8 cellular contexts compared by ENCODE assay signal in the genomic region with DNA sequence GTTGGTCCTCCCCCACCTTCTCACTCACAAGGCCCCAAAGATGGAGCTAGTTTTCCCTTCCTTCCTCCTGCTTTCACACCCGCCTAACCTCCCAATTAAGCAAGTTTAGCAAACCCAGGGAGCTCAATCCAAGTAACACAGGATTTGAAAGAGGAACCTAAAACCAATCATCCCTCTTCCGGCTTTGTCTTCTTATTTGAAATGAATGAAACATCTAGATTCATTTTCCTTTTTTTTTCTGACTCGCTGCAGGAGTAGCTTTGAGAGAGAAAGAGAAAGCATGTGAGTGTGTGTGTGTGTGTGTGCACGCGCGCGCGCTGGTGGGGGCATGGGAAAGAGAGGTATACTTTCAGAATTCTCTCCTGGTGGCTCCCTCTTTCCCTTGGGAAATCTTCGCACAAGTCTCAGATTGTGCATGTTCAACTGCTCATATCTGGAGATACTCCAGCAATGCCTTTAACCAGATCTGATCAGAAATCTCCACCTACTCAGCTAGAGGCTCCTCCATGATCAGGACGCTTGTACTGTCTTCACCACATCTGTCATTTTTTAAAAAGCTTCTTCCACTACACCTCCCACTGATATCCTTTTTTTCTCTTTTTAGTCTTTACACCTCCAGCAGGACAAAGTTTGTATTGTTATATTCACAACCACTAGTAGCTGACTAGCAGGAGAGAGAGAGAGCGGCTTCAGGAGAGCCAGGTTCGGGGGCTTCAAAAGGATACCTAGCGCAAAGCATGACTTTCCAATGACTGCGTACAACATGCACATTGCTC. TPM values are rescaled to one million over a fixed set of nuclear protein-coding genes. Genes with fewer than 3 reads are reported as not detected.
DNase-seq lines count a peak whose midpoint lies in the region; ATAC-seq and TF ChIP-seq lines count a peak whose summit lies in the region.

No MANE protein-coding gene starts in this region.

- BruUV-seq in MCF 10A (replicated peaks; lab: Mats Ljungman, UMichigan): no TSS peak

- H3K4me3 ChIP-seq in testis: peak overlapping the region; percentile 50 to 67

- no peak overlapping the region for H3K27ac ChIP-seq in testis

- H3K36me3 Mint-ChIP-seq in MCF 10A (ENCODE audit: insufficient read depth, unreplicated experiment): no peaks in the 10 kb centered on the region

- WGBS in testis, 2 donors: 8 to 9% methylated on average over 14 of the region's 14 CpGs

- H3K36me3 ChIP-seq in testis (ENCODE audit: low read depth, missing control alignments): no peaks in the 10 kb centered on the region

- CTCF ChIA-PET in MCF 10A (lab: Yijun Ruan, JAX): interaction anchor here (0.6 to 2.4 kb wide), 20 partner anchors 11 to 1331 kb away, joined by 3 to 11 read pairs (median 4); no protein-coding TSS in a partner anchor

- TF ChIP-seq CTCF in MCF 10A (IDR thresholded peaks at IDR 0.05; ENCODE audit: unreplicated experiment): no peak
- no peak for TF ChIP-seq CTCF in testis (IDR thresholded peaks at IDR 0.05)

- TF ChIP-seq POLR2A in testis (IDR thresholded peaks at IDR 0.05): no peak

- ATAC-seq in GM19328 (IDR thresholded peaks at IDR 0.05; ENCODE audit: unreplicated experiment): no peak

- no peaks in the 10 kb centered on the region for H3K9me3 ChIP-seq in testis

- DNase-seq in GM04503 (ENCODE audit: low read depth) (peak; percentile 27), NCI-H2227 treated with DMSO at 0.1 percent for 48 hours (lab: John Stamatoyannopoulos, UW) (peak; percentile 84), MCF 10A (ENCODE audit: unreplicated experiment) (no peak), medulla oblongata (ENCODE audit: extremely low spot score) (peak; percentile 76), testis (no peak), LoVo (ENCODE audit: low spot score) (no peak), NCI-H1930 (lab: John Stamatoyannopoulos, UW) (no peak)

- no peak overlapping the region for H3K27ac Mint-ChIP-seq in MCF 10A (ENCODE audit: low read depth, unreplicated experiment)

- intact Hi-C loops in MCF 10A (cut with micrococcal nuclease) (loop anchor here (2.0 kb wide), 1 partner anchor 205 kb away; no protein-coding TSS in a partner anchor), testis (cut with DNase I; ENCODE audit: low total_unique reads) (no loop called here)

- H3K27me3 Mint-ChIP-seq in MCF 10A (ENCODE audit: insufficient read depth, unreplicated experiment): no peaks in the 10 kb centered on the region

- H3K4me1 ChIP-seq in testis: peaks cover 4% of the 10 kb centered on the region

- no peaks in the 10 kb centered on the region for H3K27me3 ChIP-seq in testis

- POLR2A ChIA-PET in MCF 10A (lab: Yijun Ruan, JAX): interaction anchor here (0.6 to 0.7 kb wide), 2 partner anchors 275 to 1918 kb away, joined by 3 to 5 read pairs; no protein-coding TSS in a partner anchor

- peak overlapping the region; percentile 72 for H3K4me3 Mint-ChIP-seq in MCF 10A (ENCODE audit: unreplicated experiment)

- H3K9me3 Mint-ChIP-seq in MCF 10A (ENCODE audit: unreplicated experiment): no peaks in the 10 kb centered on the region

- H3K4me1 Mint-ChIP-seq in MCF 10A (ENCODE audit: insufficient read depth, unreplicated experiment): peaks cover 17% of the 10 kb centered on the region

RNA-seq across cellular contexts. Expression of a gene that starts 1.6 kb away (rescaled TPM):
- total RNA-seq in MCF 10A (2022) (1.6 and 1.7 TPM in 2 replicates), testis (1 to 10 TPM; 1.4 to 3.2 TPM)
- polyA plus RNA-seq in testis (ENCODE audit: insufficient read depth, low read depth, low replicate concordance): 3.6 TPM

Comparison
In these comparisons a context has a peak if more than half of its experiments do, and no peak if none do; other contexts are left out.
1. DNase-seq: peak in GM04503 (single experiment), NCI-H2227 treated with DMSO at 0.1 percent for 48 hours (single experiment) and medulla oblongata (single experiment); none in MCF 10A (single experiment), testis (single experiment), LoVo (single experiment) and NCI-H1930 (0 of 2).